1 cellular context compared by ENCODE assay signal in genomic region chr15:83012038-83012490, GRCh38.
TF ChIP-seq lines count a peak whose summit lies in the region.

No MANE protein-coding gene starts in this region.

TF ChIP-seq in HepG2, 621 proteins besides CTCF, POLR2A, EP300 and RAD21:
- TF ChIP-seq SNAI1 (CRISPR knock-in tag; IDR thresholded peaks at IDR 0.05; ENCODE audit: borderline replicate concordance) = 0 out of 2 replicates have a peak, but pooled peaks have one; percentile 15
- 0 out of 2 replicates have a peak, but pooled peaks have one; percentile 22 for TF ChIP-seq ZNF44 (CRISPR knock-in tag; IDR thresholded peaks at IDR 0.05)
- no peak for TF ChIP-seq TP53 (CRISPR knock-in tag; conservative IDR thresholded peaks at IDR 0.05)
- 0 out of 2 replicates have a peak, but pooled peaks have one; percentile 81 for TF ChIP-seq ZNF570 (CRISPR knock-in tag; IDR thresholded peaks at IDR 0.05; ENCODE audit: borderline replicate concordance)
- TF ChIP-seq SOX5 (CRISPR knock-in tag; IDR thresholded peaks at IDR 0.05; ENCODE audit: borderline replicate concordance) = no peak
- no peak for TF ChIP-seq MIXL1 (CRISPR knock-in tag; IDR thresholded peaks at IDR 0.05)
- 0 out of 2 replicates have a peak, but pooled peaks have one; percentile 4 for TF ChIP-seq MYPOP (CRISPR knock-in tag; IDR thresholded peaks at IDR 0.05)
- TF ChIP-seq ZNF34 (CRISPR knock-in tag; IDR thresholded peaks at IDR 0.05; ENCODE audit: borderline replicate concordance) = 0 out of 2 replicates have a peak, but pooled peaks have one; percentile 0
- no peak for TF ChIP-seq ZNF687 (CRISPR knock-in tag; IDR thresholded peaks at IDR 0.05)
- 0 out of 2 replicates have a peak, but pooled peaks have one; percentile 34 for TF ChIP-seq ZNF691 (CRISPR knock-in tag; IDR thresholded peaks at IDR 0.05; ENCODE audit: borderline replicate concordance, low read depth)
- TF ChIP-seq ZZZ3 (CRISPR knock-in tag; IDR thresholded peaks at IDR 0.05; ENCODE audit: borderline replicate concordance) = 0 out of 2 replicates have a peak, but pooled peaks have one; percentile 36
- no peak for TF ChIP-seq HOXA9 (CRISPR knock-in tag; IDR thresholded peaks at IDR 0.05; ENCODE audit: borderline replicate concordance)
- TF ChIP-seq ZBTB4 (CRISPR knock-in tag; IDR thresholded peaks at IDR 0.05; ENCODE audit: borderline replicate concordance) = peak; percentile 3; the same call in 1 of the 2 replicates
- TF ChIP-seq PRPF4 (IDR thresholded peaks at IDR 0.05; ENCODE audit: low read depth, low read length, poor library complexity, severe bottlenecking) = peak; percentile 6
- peak; percentile 20; the same call in 1 of the 2 replicates for TF ChIP-seq ZNF230 (CRISPR knock-in tag; IDR thresholded peaks at IDR 0.05)
